22 cellular contexts compared by ENCODE assay signal in the genomic region with DNA sequence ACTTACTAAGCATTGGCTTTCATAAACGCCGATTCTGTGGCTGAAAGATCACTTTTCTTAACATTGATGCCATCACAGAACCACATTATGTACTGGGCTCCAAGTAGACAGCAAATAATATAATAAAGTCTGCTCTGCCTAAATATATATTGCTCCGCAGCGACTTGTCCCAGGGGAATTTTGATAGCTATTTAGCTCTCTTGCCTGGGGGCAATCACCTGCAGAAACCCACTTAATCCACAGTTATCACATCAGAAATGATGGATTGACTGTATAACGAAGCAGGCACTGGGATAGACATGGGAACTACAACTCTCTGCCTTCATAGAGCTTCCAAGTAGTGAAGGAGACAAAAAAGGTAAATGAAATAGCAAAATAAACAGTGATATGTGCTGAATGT. TPM values are rescaled to one million over a fixed set of nuclear protein-coding genes. Genes with fewer than 3 reads are reported as not detected.
DNase-seq lines count a peak whose midpoint lies in the region; ATAC-seq, FAIRE-seq and TF ChIP-seq lines count a peak whose summit lies in the region.
"Had no signal": no experiment of that assay in that cellular context is flagged by ENCODE, and none has a peak within 500 bp of the region (broad histone marks: within the 10 kb centered on the region; RNA-seq: fewer than 3 reads in every experiment).

No MANE protein-coding gene starts in this region.

- H3K9ac ChIP-seq in SK-N-SH (no peak overlapping the region), GM23248 (no peak overlapping the region; the same call in 1 of the 2 replicates), mesenchymal stem cell (ENCODE audit: low read length) (peak overlapping the region; percentile 76)

- no peak overlapping the region for H4K8ac ChIP-seq in mesenchymal stem cell (ENCODE audit: low read length)

- H3K27ac ChIP-seq in SK-N-SH (ENCODE audit: low read depth in 2 of 2, low read length in 1 of 2) = no peak overlapping the region
- no peak overlapping the region for H3K27ac ChIP-seq in GM23248
- no peak overlapping the region for H3K27ac ChIP-seq in RWPE2 (ENCODE audit: poor library complexity, severe bottlenecking)
- H3K27ac ChIP-seq in mesenchymal stem cell (ENCODE audit: low read length, poor library complexity, severe bottlenecking) = no peak overlapping the region
- H3K27ac ChIP-seq: PC-9, SJSA1 had no signal

- no peak overlapping the region for H3K4ac ChIP-seq in mesenchymal stem cell (ENCODE audit: low read depth in 1 of 2, low read length in 2 of 2)

- no peak for TF ChIP-seq CTCF in SK-N-SH (IDR thresholded peaks at IDR 0.05)
- TF ChIP-seq CTCF in RWPE2 (IDR thresholded peaks at IDR 0.05; ENCODE audit: poor library complexity, severe bottlenecking) = no peak
- no peak for TF ChIP-seq CTCF in mucosa of descending colon (IDR thresholded peaks at IDR 0.05)

- DNase-seq in SK-N-SH (no peak), GM23248 (no peak), RWPE2 (ENCODE audit: low spot score) (no peak), mesenchymal stem cell (no peak), mucosa of descending colon (no peak), frontal cortex (ENCODE audit: low spot score in 2 of 2) (no peak), HPDE6-E6E7 (ENCODE audit: extremely low spot score) (no peak)
- DNase-seq: C1 segment of cervical spinal cord, DMS79 treated with DMSO at 0.1 percent for 48 hours, HFFc6, KBM-7, NCI-H1105 treated with DMSO at 0.1 percent for 48 hours, NCI-H2029, NCI-H446 treated with DMSO at 0.1 percent for 48 hours, NCI-H748 treated with DMSO at 0.1 percent for 48 hours, PC-9 had no signal

- no peak for FAIRE-seq in frontal cortex (lab: Jason Lieb, UNC)
- FAIRE-seq: H54, HepG2 had no signal

- no peak for TF ChIP-seq RAD21 in SK-N-SH (IDR thresholded peaks at IDR 0.05; ENCODE audit: low read length)

- H3K9me2 ChIP-seq in SK-N-SH (no peaks in the 10 kb centered on the region), GM23248 (ENCODE audit: insufficient read depth) (no peaks in the 10 kb centered on the region)

- no peak overlapping the region for H2AK5ac ChIP-seq in mesenchymal stem cell (ENCODE audit: low read length, severe bottlenecking)

- H3K23ac ChIP-seq in mesenchymal stem cell (ENCODE audit: low read length in 2 of 2) = no peak overlapping the region

- H2BK120ac ChIP-seq in mesenchymal stem cell (ENCODE audit: low read depth, low read length) = no peak overlapping the region

- H2AFZ ChIP-seq in SK-N-SH (ENCODE audit: low read depth) (peak overlapping the region; percentile 4; the same call in 1 of the 2 replicates), GM23248 (peak overlapping the region; percentile 69), mesenchymal stem cell (ENCODE audit: low read depth, low read length) (no peak overlapping the region)
- H2AFZ ChIP-seq: PC-9 had no signal

- H3K79me2 ChIP-seq in SK-N-SH (ENCODE audit: insufficient read depth) (no peaks in the 10 kb centered on the region), GM23248 (ENCODE audit: insufficient read depth) (no peaks in the 10 kb centered on the region)

- H3K27me3 ChIP-seq in SK-N-SH (ENCODE audit: insufficient read depth) = no peaks in the 10 kb centered on the region
- no peaks in the 10 kb centered on the region for H3K27me3 ChIP-seq in GM23248 (replicated peaks; ENCODE audit: insufficient read depth)
- no peaks in the 10 kb centered on the region for H3K27me3 ChIP-seq in RWPE2 (ENCODE audit: insufficient read depth, poor library complexity, severe bottlenecking)
- H3K27me3 ChIP-seq in mesenchymal stem cell (ENCODE audit: control insufficient read depth in 1 of 2, insufficient read depth in 1 of 2, low read length in 2 of 2) = no peaks in the 10 kb centered on the region
- H3K27me3 ChIP-seq: SJSA1 had no signal

- no peak overlapping the region for H3K14ac ChIP-seq in mesenchymal stem cell (ENCODE audit: low read length in 2 of 2)

- H2BK5ac ChIP-seq in mesenchymal stem cell (ENCODE audit: low read depth, low read length, poor library complexity, severe bottlenecking) = no peak overlapping the region

- WGBS in SK-N-SH (ENCODE audit: low lambda C conversion rate) = 74% methylated on average over 5 of the region's 5 CpGs
- 80 to 83% methylated on average over 5 of the region's 5 CpGs for WGBS in GM23248 (ENCODE audit: low coverage in 1 of 2, low lambda C conversion rate in 2 of 2, missing lambda C conversion rate in 2 of 2), 2 experiments
- 96% methylated on average over 5 of the region's 5 CpGs for WGBS in mesenchymal stem cell

- H3K4me1 ChIP-seq in SK-N-SH (ENCODE audit: control insufficient read depth in 1 of 2, insufficient read depth in 2 of 2, low read depth in 1 of 2, low read length in 1 of 2) (no peaks in the 10 kb centered on the region), GM23248 (ENCODE audit: insufficient read depth) (0 out of 2 replicates have a peak, but pooled peaks cover 3% of the 10 kb centered on the region), RWPE2 (ENCODE audit: insufficient read depth, poor library complexity, severe bottlenecking) (no peaks in the 10 kb centered on the region), mesenchymal stem cell (ENCODE audit: control insufficient read depth, insufficient read depth, low read depth, low read length) (no peaks in the 10 kb centered on the region), mucosa of descending colon (ENCODE audit: low read depth) (peaks cover 14% of the 10 kb centered on the region)

- H3K9me3 ChIP-seq in SK-N-SH (no peaks in the 10 kb centered on the region), GM23248 (ENCODE audit: low read depth) (no peaks in the 10 kb centered on the region), RWPE2 (ENCODE audit: severe bottlenecking) (no peaks in the 10 kb centered on the region), mesenchymal stem cell (ENCODE audit: control insufficient read depth, low read length) (no peaks in the 10 kb centered on the region), mucosa of descending colon (no peaks in the 10 kb centered on the region)
- H3K9me3 ChIP-seq: SJSA1 had no signal

- H3K4me2 ChIP-seq in SK-N-SH (no peak overlapping the region), GM23248 (ENCODE audit: unreplicated experiment) (no peak overlapping the region), mesenchymal stem cell (ENCODE audit: low read length, poor library complexity, severe bottlenecking) (no peak overlapping the region)
- H3K4me2 ChIP-seq: PC-9 had no signal

- ATAC-seq in SK-N-SH treated with all-trans-retinoic acid at 6 μM for 48 hours (no peak), RWPE2 (ENCODE audit: low read depth) (0 out of 3 replicates have a peak, but pooled peaks have one; percentile 17), mucosa of descending colon (no peak)
- ATAC-seq: HepG2 had no signal

- CTCF ChIA-PET in SK-N-SH (lab: Yijun Ruan, JAX) = interaction anchor here (0.9 to 1.5 kb wide), 4 partner anchors 45 to 200 kb away, joined by 3 to 4 read pairs (median 4); no protein-coding TSS in a partner anchor

- no peak overlapping the region for H2BK15ac ChIP-seq in mesenchymal stem cell (ENCODE audit: low read depth, poor library complexity, severe bottlenecking)

- POLR2A ChIA-PET in SK-N-SH (lab: Yijun Ruan, JAX) = no interaction called here

- in situ Hi-C loops in GM23248 (cut with MboI) = no loop called here

- intact Hi-C loops in mucosa of descending colon (cut with DNase I, micrococcal nuclease) = no loop called here

- TF ChIP-seq EP300 in SK-N-SH (IDR thresholded peaks at IDR 0.05; ENCODE audit: borderline replicate concordance in 1 of 2, low read depth in 1 of 2, low read length in 1 of 2) = no peak

- H3F3A ChIP-seq in SK-N-SH (replicated peaks; ENCODE audit: insufficient read depth) (no peaks in the 10 kb centered on the region), GM23248 (ENCODE audit: insufficient read depth) (peaks cover 4% of the 10 kb centered on the region; the same call in 1 of the 2 replicates)

- no peak overlapping the region for H3K4me3 ChIP-seq in SK-N-SH (ENCODE audit: low read depth in 2 of 2, low read length in 1 of 2)
- no peak overlapping the region for H3K4me3 ChIP-seq in GM23248
- no peak overlapping the region for H3K4me3 ChIP-seq in RWPE2 (ENCODE audit: severe bottlenecking)
- no peak overlapping the region for H3K4me3 ChIP-seq in mesenchymal stem cell (ENCODE audit: insufficient read depth in 1 of 2, low read depth in 1 of 2, low read length in 2 of 2)
- H3K4me3 ChIP-seq in mucosa of descending colon = no peak overlapping the region
- H3K4me3 ChIP-seq: PC-9, SJSA1 had no signal

- H4K91ac ChIP-seq in mesenchymal stem cell (ENCODE audit: low read length) = no peak overlapping the region

- no peaks in the 10 kb centered on the region for H3K36me3 ChIP-seq in SK-N-SH (replicated peaks in 1 of 2; ENCODE audit: control insufficient read depth in 1 of 2, insufficient read depth in 2 of 2, low read length in 1 of 2)
- H3K36me3 ChIP-seq in GM23248 (ENCODE audit: low read depth) = no peaks in the 10 kb centered on the region
- H3K36me3 ChIP-seq in RWPE2 (ENCODE audit: low read depth) = no peaks in the 10 kb centered on the region
- no peaks in the 10 kb centered on the region for H3K36me3 ChIP-seq in mesenchymal stem cell (ENCODE audit: control insufficient read depth in 1 of 2, insufficient read depth in 2 of 2, low read depth in 1 of 2, low read length in 2 of 2)
- H3K36me3 ChIP-seq in mucosa of descending colon (ENCODE audit: low read depth) = no peaks in the 10 kb centered on the region
- H3K36me3 ChIP-seq: SJSA1 had no signal

- no peaks in the 10 kb centered on the region for H3K79me1 ChIP-seq in mesenchymal stem cell (replicated peaks; ENCODE audit: low read length, poor library complexity, severe bottlenecking)

- H4K20me1 ChIP-seq in SK-N-SH (ENCODE audit: insufficient read depth) (no peaks in the 10 kb centered on the region), GM23248 (ENCODE audit: insufficient read depth) (no peaks in the 10 kb centered on the region)

- H2BK12ac ChIP-seq in mesenchymal stem cell (ENCODE audit: low read length in 2 of 2) = no peak overlapping the region

- no peak overlapping the region for H3K18ac ChIP-seq in mesenchymal stem cell (ENCODE audit: low read depth in 1 of 2, low read length in 2 of 2)

TF ChIP-seq in SK-N-SH treated with all-trans-retinoic acid at 6 μM for 48 hours, 23 proteins besides CTCF, POLR2A, EP300 and RAD21 (continues in another document):
- no peak for TF ChIP-seq ISL1 (CRISPR knock-in tag; IDR thresholded peaks at IDR 0.05)
- no peak for TF ChIP-seq TOX (CRISPR knock-in tag; IDR thresholded peaks at IDR 0.05; ENCODE audit: borderline replicate concordance)
- no peak for TF ChIP-seq ZNF565 (CRISPR knock-in tag; conservative IDR thresholded peaks at IDR 0.05; ENCODE audit: low read depth)

RNA-seq across cellular contexts. Expression of gene MYOZ2, which starts 48.0 kb away (rescaled TPM):
- polyA plus RNA-seq in SK-N-SH (2012; rRNA removed) (0.26 and 0.62 TPM in 2 replicates), GM23248 (2016; fragmentation: Nextera tagmentation; extraction: Ambion mirVana) (0.35 and 0.59 TPM in 2 replicates)
- 0.68 TPM in 2 replicates for polyA plus RNA-seq in SK-N-SH (2012; cell fraction: cytosol; rRNA removed)
- polyA plus RNA-seq in SK-N-SH (2012; cell fraction: nucleus; rRNA removed) = 0.67 and 1.2 TPM in 2 replicates
- total RNA-seq in GM23248 (2014; rRNA removed; shearing (Covaris generic)) = 0.22 TPM in 1 of 2 replicates, not detected in the other
- polyA plus RNA-seq in mesenchymal stem cell (2013, experiment 1 of 2) = 0.73 TPM
- 0.64 TPM for polyA plus RNA-seq in mesenchymal stem cell (2013, experiment 2 of 2)
- total RNA-seq in mucosa of descending colon (under 1 TPM; 0.20 to 0.63 (median 0.29) TPM), frontal cortex (0.41 TPM)
- total RNA-seq: A673, G401, HepG2, PC-9, SJSA1 had no signal
